Comparison of ENCODE assay signal across 9 cellular contexts in the genomic region with DNA sequence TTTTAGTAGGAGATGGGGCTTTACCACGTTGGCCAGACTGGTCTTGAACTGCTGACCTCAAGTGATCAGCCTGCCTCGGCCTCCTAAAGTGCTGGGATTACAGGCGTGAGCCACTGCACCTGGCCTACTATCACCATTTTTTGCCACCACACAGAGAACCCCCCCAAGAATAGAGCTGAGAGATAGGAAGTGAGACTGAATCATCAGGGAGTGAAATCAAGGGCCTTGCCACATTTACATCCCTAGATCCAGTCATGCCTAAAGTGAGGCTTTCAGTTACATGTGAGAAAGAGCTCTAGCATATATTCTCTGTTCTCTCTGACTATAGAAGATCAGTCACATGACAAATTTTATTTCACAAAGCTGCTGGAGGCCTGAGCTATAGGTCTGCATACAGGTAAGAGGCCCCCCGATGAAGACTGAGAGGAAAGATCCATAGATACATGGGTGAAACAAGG. TPM values are rescaled to one million over a fixed set of nuclear protein-coding genes. Genes with fewer than 3 reads are reported as not detected.
DNase-seq lines count a peak whose midpoint lies in the region; TF ChIP-seq lines count a peak whose summit lies in the region.
"Had no signal": no experiment of that assay in that cellular context is flagged by ENCODE, and none has a peak within 500 bp of the region (broad histone marks: within the 10 kb centered on the region; RNA-seq: fewer than 3 reads in every experiment).

No MANE protein-coding gene starts in this region.

- no peak for TF ChIP-seq CTCF in Peyer's patch (IDR thresholded peaks at IDR 0.05)

- no peak overlapping the region for H3K4me3 Mint-ChIP-seq in T-helper 2 cell treated with Interferon-gamma antibody and Interleukin-4, amounts not matched to agents 5 μg/mL and 100 μg/mL, for 36 hours

- H3K36me3 Mint-ChIP-seq in T-helper 2 cell treated with Interferon-gamma antibody and Interleukin-4, amounts not matched to agents 5 μg/mL and 100 μg/mL, for 36 hours (ENCODE audit: low read depth): peaks cover 35% of the 10 kb centered on the region

- H3K9me2 ChIP-seq in GM23248 (ENCODE audit: insufficient read depth) (no peaks in the 10 kb centered on the region), Karpas-422 (replicated peaks; ENCODE audit: insufficient read depth, low read length) (no peaks in the 10 kb centered on the region)

- H3K4me1 ChIP-seq in GM23248 (ENCODE audit: insufficient read depth): peaks cover 43% of the 10 kb centered on the region
- H3K4me1 ChIP-seq in Karpas-422 (ENCODE audit: low read length): peaks cover 42% of the 10 kb centered on the region
- peaks cover 0 to 25% (median 7%) of the 10 kb centered on the region in 4 donors for H3K4me1 ChIP-seq in Peyer's patch

- H3K27ac ChIP-seq in GM23248: peak overlapping the region; percentile 62
- peak overlapping the region; percentile 44 for H3K27ac ChIP-seq in Karpas-422 (ENCODE audit: low read length)
- peak overlapping the region in 1 of 4 donors; percentile 14 for H3K27ac ChIP-seq in Peyer's patch

- peak overlapping the region; percentile 20; the same call in 1 of the 2 replicates for H2AFZ ChIP-seq in GM23248
- no peak overlapping the region for H2AFZ ChIP-seq in Karpas-422 (ENCODE audit: low read length)

- H3K4me2 ChIP-seq in GM23248 (ENCODE audit: unreplicated experiment) (peak overlapping the region; percentile 14), Karpas-422 (ENCODE audit: low read depth, low read length, poor library complexity, severe bottlenecking) (peak overlapping the region; percentile 12)

- peak overlapping the region; percentile 42 for H3K27ac Mint-ChIP-seq in T-helper 2 cell treated with Interferon-gamma antibody and Interleukin-4, amounts not matched to agents 5 μg/mL and 100 μg/mL, for 36 hours

- DNase-seq in T-helper 2 cell treated with Interferon-gamma antibody and Interleukin-4, amounts not matched to agents 5 μg/mL and 100 μg/mL, for 36 hours (ENCODE audit: low spot score): no peak
- no peak for DNase-seq in T-helper 2 cell
- DNase-seq in GM23248: peak; percentile 71
- peak; percentile 76 for DNase-seq in Karpas-422
- DNase-seq in iris pigment epithelial cell (ENCODE audit: low read depth): peak; percentile 68
- no peak for DNase-seq in NCI-H2196 treated with DMSO at 0.1 percent for 48 hours (lab: John Stamatoyannopoulos, UW; ENCODE audit: unreplicated experiment)
- DNase-seq in medulla oblongata (ENCODE audit: extremely low spot score): no peak
- DNase-seq in Peyer's patch: no peak
- DNase-seq: NCI-H1694 treated with DMSO at 0.1 percent for 48 hours had no signal

- 0 out of 2 replicates have a peak overlapping the region, but pooled peaks have one; percentile 34 for H3K9ac ChIP-seq in GM23248
- H3K9ac ChIP-seq in Karpas-422 (ENCODE audit: low read length): no peak overlapping the region

- H3K27me3 ChIP-seq in GM23248 (replicated peaks; ENCODE audit: insufficient read depth): no peaks in the 10 kb centered on the region
- no peaks in the 10 kb centered on the region for H3K27me3 ChIP-seq in Karpas-422 (ENCODE audit: low read length)
- no peaks in the 10 kb centered on the region for H3K27me3 ChIP-seq in Peyer's patch

- H3F3A ChIP-seq in GM23248 (ENCODE audit: insufficient read depth): peaks cover 25% of the 10 kb centered on the region

- H3K36me3 ChIP-seq in GM23248 (ENCODE audit: low read depth): no peaks in the 10 kb centered on the region
- H3K36me3 ChIP-seq in Karpas-422 (ENCODE audit: insufficient read depth, low read length): no peaks in the 10 kb centered on the region
- H3K36me3 ChIP-seq in Peyer's patch: no peaks in the 10 kb centered on the region

- whole genome bisulfite sequencing in GM23248 (ENCODE audit: low coverage in 1 of 2, low lambda C conversion rate in 2 of 2, missing lambda C conversion rate in 2 of 2), 2 experiments: 78 to 82% methylated on average over 4 of the region's 4 CpGs

- H3K4me3 ChIP-seq in GM23248: no peak overlapping the region
- no peak overlapping the region for H3K4me3 ChIP-seq in Karpas-422 (ENCODE audit: low read length)
- H3K4me3 ChIP-seq in Peyer's patch: no peak overlapping the region

- H3K27me3 Mint-ChIP-seq in T-helper 2 cell treated with Interferon-gamma antibody and Interleukin-4, amounts not matched to agents 5 μg/mL and 100 μg/mL, for 36 hours (ENCODE audit: low read depth): no peaks in the 10 kb centered on the region

- H3K4me1 Mint-ChIP-seq in T-helper 2 cell treated with Interferon-gamma antibody and Interleukin-4, amounts not matched to agents 5 μg/mL and 100 μg/mL, for 36 hours (ENCODE audit: low read depth): peaks cover 67% of the 10 kb centered on the region

- in situ Hi-C loops in GM23248 (cut with MboI): no loop called here

- H3K9me3 Mint-ChIP-seq in T-helper 2 cell treated with Interferon-gamma antibody and Interleukin-4, amounts not matched to agents 5 μg/mL and 100 μg/mL, for 36 hours: no peaks in the 10 kb centered on the region

- H4K20me1 ChIP-seq in GM23248 (ENCODE audit: insufficient read depth) (no peaks in the 10 kb centered on the region), Karpas-422 (ENCODE audit: insufficient read depth, low read depth, low read length) (no peaks in the 10 kb centered on the region)

- H3K79me2 ChIP-seq in GM23248 (ENCODE audit: insufficient read depth) (no peaks in the 10 kb centered on the region), Karpas-422 (ENCODE audit: low read length) (no peaks in the 10 kb centered on the region)

- TF ChIP-seq POLR2A in Peyer's patch (IDR thresholded peaks at IDR 0.05): no peak

- H3K9me3 ChIP-seq in GM23248 (ENCODE audit: low read depth) (no peaks in the 10 kb centered on the region), Karpas-422 (ENCODE audit: low read length) (no peaks in the 10 kb centered on the region), Peyer's patch (no peaks in the 10 kb centered on the region)

RNA-seq across cellular contexts. Expression of gene KCMF1, which starts 28.0 kb away (rescaled TPM):
- 87.2 and 131 TPM in 2 replicates for total RNA-seq in GM23248 (2014; rRNA removed; shearing (Covaris generic))
- polyA plus RNA-seq in GM23248 (2016; fragmentation: Nextera tagmentation; extraction: Ambion mirVana): 52.5 and 54.3 TPM in 2 replicates
- 80.7 and 104 TPM in 2 replicates for total RNA-seq in Karpas-422 (2014; rRNA removed; shearing (Covaris generic); ENCODE audit: low replicate concordance)
- 10 to 100 TPM; 28.1 to 66.5 (median 44.3) TPM for total RNA-seq in Peyer's patch

RNA-seq across cellular contexts. Expression of gene TMSB10, which starts 37.5 kb away (rescaled TPM):
- 3,621 and 4,663 TPM in 2 replicates for total RNA-seq in GM23248 (2014; rRNA removed; shearing (Covaris generic))
- 6,241 and 6,275 TPM in 2 replicates for polyA plus RNA-seq in GM23248 (2016; fragmentation: Nextera tagmentation; extraction: Ambion mirVana)
- 1,287 and 3,084 TPM in 2 replicates for total RNA-seq in Karpas-422 (2014; rRNA removed; shearing (Covaris generic); ENCODE audit: low replicate concordance)
- total RNA-seq in Peyer's patch: 1,000 to 10,000 TPM; 3,771 to 5,073 (median 4,495) TPM

Comparison
In these comparisons a context has a peak if more than half of its experiments do, and no peak if none do; other contexts are left out.
1. DNase-seq: peak in GM23248 (single experiment), Karpas-422 (single experiment) and iris pigment epithelial cell (single experiment); none in T-helper 2 cell treated with Interferon-gamma antibody and Interleukin-4, amounts not matched to agents 5 μg/mL and 100 μg/mL, for 36 hours (single experiment), T-helper 2 cell (0 of 5), NCI-H2196 treated with DMSO at 0.1 percent for 48 hours (single experiment), medulla oblongata (single experiment) and Peyer's patch (0 of 3).